Comparison of ENCODE assay signal across 9 cellular contexts in genomic region chr7:55438765-55439525, GRCh38.
A peak's percentile ranks its signal among the peaks of the same experiment; 100 is the strongest.
DNase-seq lines count a peak whose midpoint lies in the region; ATAC-seq and TF ChIP-seq lines count a peak whose summit lies in the region.
"Had no signal": no experiment of that assay in that cellular context is flagged by ENCODE, and none has a peak within 500 bp of the region (broad histone marks: within the 10 kb centered on the region; RNA-seq: fewer than 3 reads in every experiment).

No MANE protein-coding gene starts in this region.

- TF ChIP-seq CTCF in OCI-LY7 (conservative IDR thresholded peaks at IDR 0.05; ENCODE audit: low read length) (no peak), foreskin keratinocyte (conservative IDR thresholded peaks at IDR 0.05) (no peak), thyroid gland (IDR thresholded peaks at IDR 0.05) (no peak)

- H3K36me3 Mint-ChIP-seq in activated naive CD8-positive, alpha-beta T cell: peaks cover 2% of the 10 kb centered on the region
- H3K36me3 Mint-ChIP-seq in activated naive CD8-positive, alpha-beta T cell treated with anti-CD3 and anti-CD28 coated beads, Interleukin-2, amount 50 U/mL, for 24 hours (ENCODE audit: low read depth): no peaks in the 10 kb centered on the region

- H3K4me2 ChIP-seq in OCI-LY7 (ENCODE audit: low read length): peak overlapping the region; percentile 7; the same call in 1 of the 2 replicates

- no peaks in the 10 kb centered on the region for H3K27me3 Mint-ChIP-seq in activated naive CD8-positive, alpha-beta T cell
- H3K27me3 Mint-ChIP-seq in activated naive CD8-positive, alpha-beta T cell treated with anti-CD3 and anti-CD28 coated beads, Interleukin-2, amount 50 U/mL, for 24 hours: no peaks in the 10 kb centered on the region

- TF ChIP-seq POLR2A in thyroid gland (IDR thresholded peaks at IDR 0.05): no peak

- no peaks in the 10 kb centered on the region for H3K9me3 Mint-ChIP-seq in activated naive CD8-positive, alpha-beta T cell (ENCODE audit: low read depth)
- H3K9me3 Mint-ChIP-seq in activated naive CD8-positive, alpha-beta T cell treated with anti-CD3 and anti-CD28 coated beads, Interleukin-2, amount 50 U/mL, for 24 hours: no peaks in the 10 kb centered on the region

- intact Hi-C loops in OCI-LY7 (cut with micrococcal nuclease; ENCODE audit: unreplicated experiment) (no loop called here), thyroid gland (cut with DNase I) (loop anchor here (10.0 kb wide), 1 partner anchor 156 kb away; no protein-coding TSS in a partner anchor)

- no peaks in the 10 kb centered on the region for H4K20me1 ChIP-seq in OCI-LY7 (ENCODE audit: insufficient read depth, low read length)

- POLR2A ChIA-PET in OCI-LY7 (lab: Charles Lee): no interaction called here

- peaks cover 10% of the 10 kb centered on the region for H3K4me1 ChIP-seq in OCI-LY7 (ENCODE audit: insufficient read depth, low read length, poor library complexity, severe bottlenecking)
- no peaks in the 10 kb centered on the region for H3K4me1 ChIP-seq in foreskin keratinocyte
- H3K4me1 ChIP-seq in thyroid gland: no peaks in the 10 kb centered on the region

- H3K9me3 ChIP-seq in OCI-LY7 (ENCODE audit: low read length) (no peaks in the 10 kb centered on the region), thyroid gland (no peaks in the 10 kb centered on the region)

- H3K27ac Mint-ChIP-seq in activated naive CD8-positive, alpha-beta T cell: peak overlapping the region; percentile 12
- H3K27ac Mint-ChIP-seq in activated naive CD8-positive, alpha-beta T cell treated with anti-CD3 and anti-CD28 coated beads, Interleukin-2, amount 50 U/mL, for 24 hours: no peak overlapping the region

- no peaks in the 10 kb centered on the region for H3K36me3 ChIP-seq in OCI-LY7 (ENCODE audit: insufficient read depth, low read length)
- H3K36me3 ChIP-seq in thyroid gland: no peaks in the 10 kb centered on the region

- no peak overlapping the region for H2AFZ ChIP-seq in OCI-LY7 (ENCODE audit: low read length)

- H3K27ac ChIP-seq in OCI-LY7 (ENCODE audit: low read depth, low read length, poor library complexity, severe bottlenecking) (no peak overlapping the region), foreskin keratinocyte (no peak overlapping the region), thyroid gland (no peak overlapping the region)

- no peak for DNase-seq in activated naive CD8-positive, alpha-beta T cell treated with anti-CD3 and anti-CD28 coated beads, Interleukin-2, amount 50 U/mL, for 24 hours
- DNase-seq in OCI-LY7 (ENCODE audit: low spot score) (peak; percentile 55), foreskin keratinocyte (no peak), thyroid gland (peak; percentile 26 to 50), dedifferentiated amniotic fluid mesenchymal stem cell (ENCODE audit: extremely low spot score) (no peak), NOMO-1 (lab: John Stamatoyannopoulos, UW; ENCODE audit: unreplicated experiment in 2 of 2) (no peak)
- no peak for DNase-seq in stimulated activated CD8-positive, alpha-beta memory T cell treated with anti-CD3 and anti-CD28 coated beads, Interleukin-4, amount 100 ng/mL, for 48 hours
- DNase-seq: stimulated activated CD4-positive, alpha-beta T cell treated with anti-CD3 and anti-CD28 coated beads, Interleukin-4, amount 100 ng/mL, for 24 hours had no signal

- H3K79me2 ChIP-seq in OCI-LY7 (ENCODE audit: insufficient read depth, low read depth, low read length): no peaks in the 10 kb centered on the region

- no peaks in the 10 kb centered on the region for H3K9me2 ChIP-seq in OCI-LY7 (ENCODE audit: insufficient read depth, low read length)

- H3K27me3 ChIP-seq in foreskin keratinocyte: peaks cover 4% of the 10 kb centered on the region
- H3K27me3 ChIP-seq in thyroid gland: no peaks in the 10 kb centered on the region

- BruUV-seq in OCI-LY7 (replicated peaks; lab: Mats Ljungman, UMichigan): no TSS peak

- H3K4me1 Mint-ChIP-seq in activated naive CD8-positive, alpha-beta T cell (ENCODE audit: low read depth): peaks cover 34% of the 10 kb centered on the region
- H3K4me1 Mint-ChIP-seq in activated naive CD8-positive, alpha-beta T cell treated with anti-CD3 and anti-CD28 coated beads, Interleukin-2, amount 50 U/mL, for 24 hours: peaks cover 24% of the 10 kb centered on the region

- H3K4me3 ChIP-seq in OCI-LY7 (ENCODE audit: low read depth, low read length, poor library complexity, severe bottlenecking) (no peak overlapping the region), thyroid gland (replicated peaks in 1 of 3) (no peak overlapping the region)

- 57 to 64% methylated on average over 19 of the region's 19 CpGs for WGBS in thyroid gland, 2 donors

- CTCF ChIA-PET in OCI-LY7 (lab: Charles Lee; ENCODE audit: unreplicated experiment): no interaction called here

- no peak for ATAC-seq in activated naive CD8-positive, alpha-beta T cell treated with anti-CD3 and anti-CD28 coated beads, Interleukin-2, amount 50 U/mL, for 24 hours
- ATAC-seq in foreskin keratinocyte: peak; percentile 21

- no peak overlapping the region for H3K4me3 Mint-ChIP-seq in activated naive CD8-positive, alpha-beta T cell
- H3K4me3 Mint-ChIP-seq in activated naive CD8-positive, alpha-beta T cell treated with anti-CD3 and anti-CD28 coated beads, Interleukin-2, amount 50 U/mL, for 24 hours: no peak overlapping the region

Comparison
In these comparisons a context has a peak if more than half of its experiments do, and no peak if none do; other contexts are left out.
1. DNase-seq: peak in OCI-LY7 (single experiment) and thyroid gland (2 of 2); none in activated naive CD8-positive, alpha-beta T cell treated with anti-CD3 and anti-CD28 coated beads, Interleukin-2, amount 50 U/mL, for 24 hours (single experiment), foreskin keratinocyte (0 of 2), dedifferentiated amniotic fluid mesenchymal stem cell (single experiment), NOMO-1 (0 of 2) and stimulated activated CD8-positive, alpha-beta memory T cell treated with anti-CD3 and anti-CD28 coated beads, Interleukin-4, amount 100 ng/mL, for 48 hours (single experiment).